In genomic region chr4:158013858-158014257, GRCh38 we compare ENCODE assay signal across 23 cellular contexts.
DNase-seq lines count a peak whose midpoint lies in the region; TF ChIP-seq lines count a peak whose summit lies in the region.
"Had no signal": no experiment of that assay in that cellular context is flagged by ENCODE, and none has a peak within 500 bp of the region (broad histone marks: within the 10 kb centered on the region; RNA-seq: fewer than 3 reads in every experiment).

No MANE protein-coding gene starts in this region.

- peaks cover 60% of the 10 kb centered on the region for H3K4me1 Mint-ChIP-seq in osteocyte (ENCODE audit: unreplicated experiment)
- peaks cover 32% of the 10 kb centered on the region for H3K4me1 Mint-ChIP-seq in nephron progenitor cell

- no peaks in the 10 kb centered on the region for H4K20me1 ChIP-seq in SK-N-SH (ENCODE audit: insufficient read depth)

- TF ChIP-seq CTCF in SK-N-SH (IDR thresholded peaks at IDR 0.05) = no peak
- TF ChIP-seq CTCF in osteocyte (IDR thresholded peaks at IDR 0.05) = no peak
- TF ChIP-seq CTCF in nephron progenitor cell (IDR thresholded peaks at IDR 0.05) = no peak

- H3K4me1 ChIP-seq in SK-N-SH (ENCODE audit: control insufficient read depth in 1 of 2, insufficient read depth in 2 of 2, low read depth in 1 of 2, low read length in 1 of 2) = peaks cover 0 to 20% of the 10 kb centered on the region in 2 experiments; a peak in 2 of 4 replicates
- H3K4me1 ChIP-seq: Peyer's patch had no signal

- H3K36me3 Mint-ChIP-seq in osteocyte (ENCODE audit: unreplicated experiment) (peaks cover 1% of the 10 kb centered on the region), nephron progenitor cell (ENCODE audit: low read depth) (no peaks in the 10 kb centered on the region)

- no peak for TF ChIP-seq RAD21 in SK-N-SH (IDR thresholded peaks at IDR 0.05; ENCODE audit: low read length)

- H3K9me3 Mint-ChIP-seq in osteocyte (ENCODE audit: unreplicated experiment) (peaks cover 12% of the 10 kb centered on the region), nephron progenitor cell (no peaks in the 10 kb centered on the region)
- H3K9me3 Mint-ChIP-seq: activated T-cell treated with anti-CD3 and anti-CD28 coated beads, Interleukin-2, amount 50 U/mL, for 4 hours; CD4-positive, alpha-beta T cell had no signal

- H3K36me3 ChIP-seq in SK-N-SH (replicated peaks in 1 of 2; ENCODE audit: control insufficient read depth in 1 of 2, insufficient read depth in 2 of 2, low read length in 1 of 2) = no peaks in the 10 kb centered on the region
- H3K36me3 ChIP-seq: adrenal gland, cardiac muscle cell, ovary, Peyer's patch, thoracic aorta had no signal

- H2AFZ ChIP-seq in SK-N-SH (ENCODE audit: low read depth) = no peak overlapping the region

- H3K79me2 ChIP-seq in SK-N-SH (ENCODE audit: insufficient read depth) = no peaks in the 10 kb centered on the region

- 0 out of 2 replicates have a peak, but pooled peaks cover 4% of the 10 kb centered on the region for H3K9me3 ChIP-seq in SK-N-SH
- H3K9me3 ChIP-seq: ovary, Peyer's patch, thoracic aorta had no signal

- no peak overlapping the region for H3K4me2 ChIP-seq in SK-N-SH

- H3K27ac Mint-ChIP-seq in osteocyte (ENCODE audit: unreplicated experiment) (peak overlapping the region; percentile 57), nephron progenitor cell (no peak overlapping the region)
- H3K27ac Mint-ChIP-seq: CD4-positive, alpha-beta T cell; T-helper 17 cell had no signal

- H3K9ac ChIP-seq in SK-N-SH = no peak overlapping the region

- no peak overlapping the region for H3K4me3 Mint-ChIP-seq in osteocyte (ENCODE audit: unreplicated experiment)
- no peak overlapping the region for H3K4me3 Mint-ChIP-seq in nephron progenitor cell
- H3K4me3 Mint-ChIP-seq: activated T-cell treated with anti-CD3 and anti-CD28 coated beads, Interleukin-2, amount 50 U/mL, for 4 hours; CD4-positive, alpha-beta T cell; T-helper 17 cell had no signal

- peaks cover 36% of the 10 kb centered on the region for H3F3A ChIP-seq in SK-N-SH (replicated peaks; ENCODE audit: insufficient read depth)

- POLR2A ChIA-PET in SK-N-SH (lab: Yijun Ruan, JAX) = no interaction called here

- DNase-seq in HCEC 1CT = peak; percentile 17
- no peak for DNase-seq in SK-N-SH
- peak; percentile 6 for DNase-seq in fibroblast of gingiva (ENCODE audit: low read depth)
- DNase-seq in osteocyte (ENCODE audit: extremely low spot score, unreplicated experiment) = no peak
- DNase-seq in posterior vena cava (ENCODE audit: low spot score) = no peak
- DNase-seq in NCI-H69 (lab: John Stamatoyannopoulos, UW) = no peak
- no peak for DNase-seq in nephron progenitor cell
- DNase-seq: activated CD4-positive, alpha-beta T cell treated with anti-CD3 and anti-CD28 coated beads for 4 hours; activated naive CD4-positive, alpha-beta T cell; activated T-cell treated with anti-CD3 and anti-CD28 coated beads, Interleukin-2, amount 50 U/mL, for 4 hours; CD4-positive, alpha-beta T cell; DMS 273 treated with DMSO at 0.1 percent for 48 hours; foreskin melanocyte; MM.1S; NCI-H1417 treated with DMSO at 0.1 percent for 48 hours; NCI-H510A; ovary; Peyer's patch; stimulated activated naive CD8-positive, alpha-beta T cell treated with anti-CD3 and anti-CD28 coated beads, Interleukin-15, Interleukin-2, amounts not matched to agents 100 U/mL and 50 U/mL, for 24 hours; T-helper 17 cell had no signal

- peak overlapping the region in 1 of 2 experiments; percentile 85; a peak in 2 of 4 replicates for H3K27ac ChIP-seq in SK-N-SH (ENCODE audit: low read depth in 2 of 2, low read length in 1 of 2)
- H3K27ac ChIP-seq: adrenal gland, cardiac muscle cell, Peyer's patch, thoracic aorta had no signal

- no peaks in the 10 kb centered on the region for H3K27me3 Mint-ChIP-seq in osteocyte (ENCODE audit: unreplicated experiment)
- H3K27me3 Mint-ChIP-seq in nephron progenitor cell (ENCODE audit: low read depth, poor library complexity) = no peaks in the 10 kb centered on the region
- H3K27me3 Mint-ChIP-seq: CD4-positive, alpha-beta T cell had no signal

- intact Hi-C loops in posterior vena cava (cut with DNase I) = no loop called here

- H3K27me3 ChIP-seq in SK-N-SH (ENCODE audit: insufficient read depth) = no peaks in the 10 kb centered on the region
- H3K27me3 ChIP-seq: adrenal gland, cardiac muscle cell, ovary, Peyer's patch had no signal

- H3K9me2 ChIP-seq in SK-N-SH = no peaks in the 10 kb centered on the region

- CTCF ChIA-PET in SK-N-SH (lab: Yijun Ruan, JAX) = interaction anchor here (1.0 kb wide), 1 partner anchor 796 kb away, joined by 3 read pairs; no protein-coding TSS in a partner anchor

- H3K4me3 ChIP-seq in SK-N-SH (ENCODE audit: low read depth in 2 of 2, low read length in 1 of 2) = no peak overlapping the region
- H3K4me3 ChIP-seq: adrenal gland, cardiac muscle cell, ovary, Peyer's patch, thoracic aorta had no signal

- peak in 1 of 2 experiments; percentile 65; a peak in 1 of 4 replicates for TF ChIP-seq EP300 in SK-N-SH (IDR thresholded peaks at IDR 0.05; ENCODE audit: borderline replicate concordance in 1 of 2, low read depth in 1 of 2, low read length in 1 of 2)

TF ChIP-seq in SK-N-SH, 30 proteins besides CTCF, POLR2A, EP300 and RAD21 (continues in another document):
- TF ChIP-seq RCOR1 (IDR thresholded peaks at IDR 0.05; ENCODE audit: low read length) (no peak), TAF1 (IDR thresholded peaks at IDR 0.05; ENCODE audit: borderline replicate concordance, low read depth, low read length) (no peak), TCF12 (IDR thresholded peaks at IDR 0.05) (peak; percentile 86), FOXM1 (IDR thresholded peaks at IDR 0.05; ENCODE audit: low read depth) (peak; percentile 18; the same call in 1 of the 2 replicates), NRF1 (IDR thresholded peaks at IDR 0.05; ENCODE audit: low read depth, low read length) (no peak), JUND (IDR thresholded peaks at IDR 0.05) (peak; percentile 82), NFIC (IDR thresholded peaks at IDR 0.05; ENCODE audit: borderline replicate concordance) (peak; percentile 64), USF2 (IDR thresholded peaks at IDR 0.05; ENCODE audit: borderline replicate concordance, low read depth, low read length) (no peak), PBX3 (IDR thresholded peaks at IDR 0.05) (peak; percentile 72), RFX5 (IDR thresholded peaks at IDR 0.05; ENCODE audit: low read length) (no peak), CHD2 (IDR thresholded peaks at IDR 0.05; ENCODE audit: low read length, partially characterized antibody) (no peak), USF1 (IDR thresholded peaks at IDR 0.05; ENCODE audit: borderline replicate concordance, low read depth) (0 out of 2 replicates have a peak, but pooled peaks have one; percentile 13), MAX (IDR thresholded peaks at IDR 0.05; ENCODE audit: low read depth) (no peak), FOSL2 (IDR thresholded peaks at IDR 0.05; ENCODE audit: borderline replicate concordance, low read depth) (peak; percentile 57), RXRA (IDR thresholded peaks at IDR 0.05; ENCODE audit: borderline replicate concordance, low read depth) (peak; percentile 28; the same call in 1 of the 2 replicates), SIN3A (IDR thresholded peaks at IDR 0.05; ENCODE audit: borderline replicate concordance, low read depth, low read length) (no peak), MXI1 (IDR thresholded peaks at IDR 0.05; ENCODE audit: low read depth, low read length) (no peak), TEAD4 (IDR thresholded peaks at IDR 0.05; ENCODE audit: borderline replicate concordance, insufficient read depth) (peak; percentile 66; the same call in 1 of the 2 replicates), SMC3 (IDR thresholded peaks at IDR 0.05; ENCODE audit: low read depth, low read length) (no peak)

Comparison
In these comparisons a context has a peak if more than half of its experiments do, and no peak if none do; other contexts are left out.
1. DNase-seq: peak in HCEC 1CT (single experiment) and fibroblast of gingiva (single experiment); none in SK-N-SH (single experiment), osteocyte (single experiment), posterior vena cava (single experiment), NCI-H69 (single experiment) and nephron progenitor cell (single experiment).